In genomic region chr3:188264231-188265213, GRCh38 we compare ENCODE assay signal across 11 cellular contexts.
DNase-seq lines count a peak whose midpoint lies in the region; ATAC-seq, FAIRE-seq and TF ChIP-seq lines count a peak whose summit lies in the region.
"Had no signal": no experiment of that assay in that cellular context is flagged by ENCODE, and none has a peak within 500 bp of the region (broad histone marks: within the 10 kb centered on the region; RNA-seq: fewer than 3 reads in every experiment).

No MANE protein-coding gene starts in this region.

- no peak for FAIRE-seq in kidney (lab: Jason Lieb, UNC)
- FAIRE-seq: GM12891, islet of Langerhans had no signal

- no peak overlapping the region for H3K4me3 ChIP-seq in cardiac fibroblast (replicated peaks in 1 of 2; ENCODE audit: low read depth in 2 of 2, low read length in 2 of 2)
- H3K4me3 ChIP-seq in kidney (ENCODE audit: low read length in 2 of 2), result no peak overlapping the region
- no peak overlapping the region for H3K4me3 ChIP-seq in smooth muscle cell

- intact Hi-C loops in kidney (cut with DNase I), result no loop called here

- no peaks in the 10 kb centered on the region for H3K27me3 ChIP-seq in smooth muscle cell (ENCODE audit: low read depth)

- peaks cover 33% of the 10 kb centered on the region for H3F3A ChIP-seq in smooth muscle cell (ENCODE audit: low read depth)

- peak overlapping the region; percentile 85 for H3K4me2 ChIP-seq in smooth muscle cell

- no peak overlapping the region for H2AFZ ChIP-seq in smooth muscle cell (ENCODE audit: low read depth)

- 45% methylated on average over 7 of the region's 7 CpGs for whole genome bisulfite sequencing in smooth muscle cell (ENCODE audit: low lambda C conversion rate)

- H3K79me2 ChIP-seq in smooth muscle cell (ENCODE audit: low read depth), result peaks cover 51% of the 10 kb centered on the region

- ATAC-seq in HG03354 (IDR thresholded peaks at IDR 0.05; ENCODE audit: poor library complexity, severe bottlenecking, unreplicated experiment) (no peak), GM21367 (IDR thresholded peaks at IDR 0.05; ENCODE audit: unreplicated experiment) (no peak)

- TF ChIP-seq CTCF in cardiac fibroblast (IDR thresholded peaks at IDR 0.05; ENCODE audit: low read depth, low read length) (no peak), kidney (IDR thresholded peaks at IDR 0.05; ENCODE audit: borderline replicate concordance, extremely low read depth, insufficient read depth) (no peak), smooth muscle cell (IDR thresholded peaks at IDR 0.05; ENCODE audit: borderline replicate concordance, insufficient read depth, poor library complexity, severe bottlenecking) (no peak)

- H3K9me3 ChIP-seq in kidney (ENCODE audit: control insufficient read depth in 1 of 2, low read length in 2 of 2) (no peaks in the 10 kb centered on the region), smooth muscle cell (replicated peaks; ENCODE audit: low read depth) (no peaks in the 10 kb centered on the region)

- H4K20me1 ChIP-seq in smooth muscle cell (ENCODE audit: low read depth), result peaks cover 38% of the 10 kb centered on the region

- DNase-seq in EH (ENCODE audit: low read depth), result peak; percentile 71
- peak; percentile 56 to 70 for DNase-seq in cardiac fibroblast (ENCODE audit: low read depth in 2 of 2)
- no peak for DNase-seq in kidney
- no peak for DNase-seq in smooth muscle cell (lab: John Stamatoyannopoulos, UW; ENCODE audit: unreplicated experiment)
- no peak for DNase-seq in HK-2 (ENCODE audit: unreplicated experiment)
- no peak for DNase-seq in HuH-7 (ENCODE audit: low spot score)
- DNase-seq: activated T-cell treated with anti-CD3 and anti-CD28 coated beads, Interleukin-2, amount 50 U/mL, for 48 hours had no signal

- no peaks in the 10 kb centered on the region for H3K36me3 ChIP-seq in kidney (ENCODE audit: control insufficient read depth in 1 of 2, insufficient read depth in 2 of 2, low read length in 2 of 2)
- no peaks in the 10 kb centered on the region for H3K36me3 ChIP-seq in smooth muscle cell (ENCODE audit: low read depth)

- H3K4me1 ChIP-seq in kidney (ENCODE audit: control insufficient read depth in 1 of 2, insufficient read depth in 1 of 2, low read depth in 1 of 2, low read length in 2 of 2), result peaks cover 21 to 26% of the 10 kb centered on the region in 2 donors
- peaks cover 57% of the 10 kb centered on the region for H3K4me1 ChIP-seq in smooth muscle cell (ENCODE audit: low read depth)

- H3K27ac ChIP-seq in kidney (ENCODE audit: low read depth in 2 of 2, low read length in 2 of 2) (peak overlapping the region; percentile 49 to 83), smooth muscle cell (ENCODE audit: low read depth) (peak overlapping the region; percentile 95)

- H3K9ac ChIP-seq in kidney (ENCODE audit: low read length in 2 of 2), result no peak overlapping the region
- H3K9ac ChIP-seq in smooth muscle cell (ENCODE audit: low read depth), result peak overlapping the region; percentile 58

Comparison
In these comparisons a context has a peak if more than half of its experiments do, and no peak if none do; other contexts are left out.
1. DNase-seq: peak in EH (single experiment) and cardiac fibroblast (2 of 2); none in kidney (single experiment), smooth muscle cell (single experiment), HK-2 (single experiment) and HuH-7 (single experiment).